In the genomic region with DNA sequence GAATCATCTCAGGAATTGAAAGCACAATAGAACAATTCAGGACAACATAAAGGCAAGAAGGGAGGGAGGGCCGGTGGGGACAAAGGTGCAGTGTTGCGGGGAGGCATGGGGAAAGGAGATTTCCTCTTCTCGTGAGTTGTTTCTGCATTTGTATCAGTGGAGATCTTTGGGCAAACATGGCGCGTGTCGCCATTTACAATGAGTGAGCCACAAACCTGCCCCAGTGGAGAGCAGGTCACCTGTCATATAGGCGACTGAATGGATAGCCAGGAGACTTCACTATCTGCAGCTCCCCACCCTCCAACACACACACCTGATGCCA, we compare ENCODE assay signal across 21 cellular contexts.
DNase-seq lines count a peak whose midpoint lies in the region; ATAC-seq, FAIRE-seq and TF ChIP-seq lines count a peak whose summit lies in the region.
"Had no signal": no experiment of that assay in that cellular context is flagged by ENCODE, and none has a peak within 500 bp of the region (broad histone marks: within the 10 kb centered on the region; RNA-seq: fewer than 3 reads in every experiment).

No MANE protein-coding gene starts in this region.

- no peaks in the 10 kb centered on the region for H3K36me3 ChIP-seq in bronchial epithelial cell (ENCODE audit: control insufficient read depth, insufficient read depth, low read length)
- H3K36me3 ChIP-seq in mucosa of descending colon (ENCODE audit: low read depth) = no peaks in the 10 kb centered on the region

- intact Hi-C loops in mucosa of descending colon (cut with DNase I, micrococcal nuclease) = no loop called here

- in situ Hi-C loops in SK-MEL-5 (cut with HindIII; ENCODE audit: low pct_unique_long_range_greater_than_20kb, low sequenced_read_pairs) = no loop called here

- H3K4me3 ChIP-seq in bronchial epithelial cell (ENCODE audit: low read depth, low read length) = no peak overlapping the region
- no peak overlapping the region for H3K4me3 ChIP-seq in mucosa of descending colon
- H3K4me3 ChIP-seq: GM12878, PC-9 had no signal

- DNase-seq in COLO829 (ENCODE audit: low spot score) = peak; percentile 35
- peak; percentile 72 for DNase-seq in SK-MEL-5 (ENCODE audit: low read depth, low spot score)
- no peak for DNase-seq in bronchial epithelial cell (ENCODE audit: low read depth)
- DNase-seq in mucosa of descending colon = no peak
- DNase-seq in D721Med (ENCODE audit: insufficient read length, low spot score) = no peak
- no peak for DNase-seq in midbrain (lab: John Stamatoyannopoulos, UW)
- DNase-seq in cerebellum (ENCODE audit: low spot score) = no peak
- DNase-seq: DMS53, NCI-H1092, NCI-H1436, NCI-H1930, NCI-H2107, NCI-H446, NCI-H524 treated with DMSO at 0.1 percent for 48 hours, NCI-H82, PC-9, Right ventricle myocardium superior, RPMI8226 had no signal

- TF ChIP-seq CTCF in bronchial epithelial cell (IDR thresholded peaks at IDR 0.05; ENCODE audit: insufficient read depth, low read length, severe bottlenecking) (no peak), mucosa of descending colon (IDR thresholded peaks at IDR 0.05) (no peak), D721Med (IDR thresholded peaks at IDR 0.05; ENCODE audit: insufficient read depth, missing control alignments) (no peak)

- H3K4me1 ChIP-seq in mucosa of descending colon (ENCODE audit: low read depth) = no peaks in the 10 kb centered on the region

- ATAC-seq in mucosa of descending colon = peak; percentile 26
- ATAC-seq: GM12878, HCT116 had no signal

- FAIRE-seq in bronchial epithelial cell (lab: Jason Lieb, UNC) = peak; percentile 36
- no peak for FAIRE-seq in D721Med (lab: Jason Lieb, UNC)
- FAIRE-seq: G401.6, GM12878 had no signal

- no peaks in the 10 kb centered on the region for H3K27me3 ChIP-seq in bronchial epithelial cell (ENCODE audit: control insufficient read depth, insufficient read depth, low read length)

- no peaks in the 10 kb centered on the region for H3K9me3 ChIP-seq in mucosa of descending colon

Comparison
In these comparisons a context has a peak if more than half of its experiments do, and no peak if none do; other contexts are left out.
1. DNase-seq: peak in COLO829 (single experiment) and SK-MEL-5 (single experiment); none in bronchial epithelial cell (single experiment), mucosa of descending colon (0 of 3), D721Med (single experiment), midbrain (single experiment) and cerebellum (single experiment).